Comparison of ENCODE assay signal across 1 cellular context in genomic region chr17:74756891-74757290, GRCh38.
TF ChIP-seq lines count a peak whose summit lies in the region.

No MANE protein-coding gene starts in this region.

TF ChIP-seq in liver, 16 proteins besides CTCF, POLR2A, EP300 and RAD21 (continued from another document):
- TF ChIP-seq, protein P1, sequence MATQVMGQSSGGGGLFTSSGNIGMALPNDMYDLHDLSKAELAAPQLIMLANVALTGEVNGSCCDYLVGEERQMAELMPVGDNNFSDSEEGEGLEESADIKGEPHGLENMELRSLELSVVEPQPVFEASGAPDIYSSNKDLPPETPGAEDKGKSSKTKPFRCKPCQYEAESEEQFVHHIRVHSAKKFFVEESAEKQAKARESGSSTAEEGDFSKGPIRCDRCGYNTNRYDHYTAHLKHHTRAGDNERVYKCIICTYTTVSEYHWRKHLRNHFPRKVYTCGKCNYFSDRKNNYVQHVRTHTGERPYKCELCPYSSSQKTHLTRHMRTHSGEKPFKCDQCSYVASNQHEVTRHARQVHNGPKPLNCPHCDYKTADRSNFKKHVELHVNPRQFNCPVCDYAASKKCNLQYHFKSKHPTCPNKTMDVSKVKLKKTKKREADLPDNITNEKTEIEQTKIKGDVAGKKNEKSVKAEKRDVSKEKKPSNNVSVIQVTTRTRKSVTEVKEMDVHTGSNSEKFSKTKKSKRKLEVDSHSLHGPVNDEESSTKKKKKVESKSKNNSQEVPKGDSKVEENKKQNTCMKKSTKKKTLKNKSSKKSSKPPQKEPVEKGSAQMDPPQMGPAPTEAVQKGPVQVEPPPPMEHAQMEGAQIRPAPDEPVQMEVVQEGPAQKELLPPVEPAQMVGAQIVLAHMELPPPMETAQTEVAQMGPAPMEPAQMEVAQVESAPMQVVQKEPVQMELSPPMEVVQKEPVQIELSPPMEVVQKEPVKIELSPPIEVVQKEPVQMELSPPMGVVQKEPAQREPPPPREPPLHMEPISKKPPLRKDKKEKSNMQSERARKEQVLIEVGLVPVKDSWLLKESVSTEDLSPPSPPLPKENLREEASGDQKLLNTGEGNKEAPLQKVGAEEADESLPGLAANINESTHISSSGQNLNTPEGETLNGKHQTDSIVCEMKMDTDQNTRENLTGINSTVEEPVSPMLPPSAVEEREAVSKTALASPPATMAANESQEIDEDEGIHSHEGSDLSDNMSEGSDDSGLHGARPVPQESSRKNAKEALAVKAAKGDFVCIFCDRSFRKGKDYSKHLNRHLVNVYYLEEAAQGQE (IDR thresholded peaks at IDR 0.05), result no peak
- TF ChIP-seq GABPA (IDR thresholded peaks at IDR 0.05 in 1 of 2, conservative IDR thresholded peaks at IDR 0.05 in 1 of 2), result no peak
- TF ChIP-seq NR2F2 (IDR thresholded peaks at IDR 0.05), result no peak
- TF ChIP-seq FOXA2 (IDR thresholded peaks at IDR 0.05), result no peak
